In the genomic region with DNA sequence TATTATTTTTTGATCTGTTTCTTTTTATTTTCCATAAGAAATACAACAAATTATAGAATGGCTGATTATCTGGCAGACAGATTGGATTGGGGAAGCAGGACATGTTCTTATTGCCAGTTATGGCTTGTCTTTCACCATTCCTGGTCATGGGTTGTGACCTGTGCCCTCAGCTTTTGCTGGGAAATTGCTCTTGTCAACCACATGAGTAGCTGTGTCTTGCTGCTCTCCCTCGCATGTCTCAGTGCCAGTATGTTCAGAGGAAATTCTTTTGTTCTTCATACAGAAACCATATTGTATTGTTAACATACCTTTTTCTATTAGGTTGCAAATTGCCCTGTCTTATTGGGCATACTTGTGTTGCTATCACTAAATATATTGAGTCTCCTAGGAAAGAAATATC, we compare ENCODE assay signal across 1 cellular context.
TF ChIP-seq lines count a peak whose summit lies in the region.

No MANE protein-coding gene starts in this region.

TF ChIP-seq in H1, 55 proteins besides CTCF, POLR2A, EP300 and RAD21 (continued from another document):
- no peak for TF ChIP-seq SP1 (IDR thresholded peaks at IDR 0.05; ENCODE audit: low read depth, low read length)
- no peak for TF ChIP-seq CHD7 (IDR thresholded peaks at IDR 0.05; ENCODE audit: insufficient replicate concordance, low read length)
- TF ChIP-seq RNF2 (IDR thresholded peaks at IDR 0.05; ENCODE audit: borderline replicate concordance, low read depth, low read length, missing control alignments, poor library complexity, severe bottlenecking) = no peak
- TF ChIP-seq HDAC2 (IDR thresholded peaks at IDR 0.05; ENCODE audit: borderline replicate concordance in 1 of 2, low read depth in 2 of 2, low read length in 2 of 2) = no peak
- no peak for TF ChIP-seq EZH2 (IDR thresholded peaks at IDR 0.05; ENCODE audit: low read depth, low read length, severe bottlenecking)
- TF ChIP-seq SP4 (IDR thresholded peaks at IDR 0.05; ENCODE audit: low read length) = no peak
- TF ChIP-seq CHD1 (IDR thresholded peaks at IDR 0.05; ENCODE audit: low read depth, low read length) = no peak
- TF ChIP-seq ASH2L (IDR thresholded peaks at IDR 0.05; ENCODE audit: low read length) = no peak
- no peak for TF ChIP-seq TBP (IDR thresholded peaks at IDR 0.05; ENCODE audit: low read depth, low read length)
